1 cellular context compared by ENCODE assay signal in the genomic region with DNA sequence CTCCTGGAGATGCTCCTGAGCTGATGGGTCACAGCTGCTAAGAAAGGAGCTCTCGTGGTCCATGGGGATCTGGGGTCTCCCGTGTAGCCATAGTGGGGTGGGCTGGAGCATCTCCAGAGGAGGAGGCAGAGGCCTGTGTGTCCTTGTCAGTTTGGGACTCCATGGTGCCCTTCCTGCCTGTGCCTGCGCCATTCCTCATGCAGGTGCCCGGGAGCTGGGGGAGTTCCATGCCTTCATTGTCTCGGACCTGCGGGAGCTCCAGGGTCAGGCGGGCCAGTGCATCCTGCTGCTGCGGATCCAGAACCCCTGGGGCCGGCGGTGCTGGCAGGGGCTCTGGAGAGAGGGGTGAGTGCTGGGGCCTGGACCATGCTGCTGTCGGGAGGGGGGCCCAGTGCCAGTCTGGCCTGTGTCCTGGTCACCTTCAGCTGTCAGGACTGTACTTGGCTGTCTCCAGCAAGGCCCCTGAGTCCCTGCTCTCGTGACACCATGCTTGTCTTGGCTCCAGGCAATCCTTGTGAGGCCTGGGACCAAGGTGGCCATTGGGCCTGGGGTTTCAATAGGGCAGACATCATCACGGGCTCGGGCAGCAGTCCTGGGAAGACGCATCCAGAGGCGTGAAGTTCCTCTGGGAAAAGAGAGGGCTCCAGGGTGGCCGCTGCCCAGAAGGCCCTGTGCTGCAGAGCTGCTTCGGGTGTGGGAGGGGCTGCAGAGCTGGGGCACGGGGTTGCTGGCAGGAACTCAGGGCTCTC.
TF ChIP-seq lines count a peak whose summit lies in the region.

No MANE protein-coding gene starts in this region.

TF ChIP-seq in IMR-90, 13 proteins besides CTCF, POLR2A, EP300 and RAD21:
- TF ChIP-seq, protein P1, sequence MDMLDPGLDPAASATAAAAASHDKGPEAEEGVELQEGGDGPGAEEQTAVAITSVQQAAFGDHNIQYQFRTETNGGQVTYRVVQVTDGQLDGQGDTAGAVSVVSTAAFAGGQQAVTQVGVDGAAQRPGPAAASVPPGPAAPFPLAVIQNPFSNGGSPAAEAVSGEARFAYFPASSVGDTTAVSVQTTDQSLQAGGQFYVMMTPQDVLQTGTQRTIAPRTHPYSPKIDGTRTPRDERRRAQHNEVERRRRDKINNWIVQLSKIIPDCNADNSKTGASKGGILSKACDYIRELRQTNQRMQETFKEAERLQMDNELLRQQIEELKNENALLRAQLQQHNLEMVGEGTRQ (IDR thresholded peaks at IDR 0.05; ENCODE audit: low read depth, low read length) = no peak
- TF ChIP-seq NFE2L2 (IDR thresholded peaks at IDR 0.05; ENCODE audit: low read depth, low read length) (no peak), CEBPB (IDR thresholded peaks at IDR 0.05; ENCODE audit: low read depth, low read length) (no peak), FOS (IDR thresholded peaks at IDR 0.05; ENCODE audit: low read depth, low read length) (no peak), RFX5 (IDR thresholded peaks at IDR 0.05; ENCODE audit: low read depth, low read length) (no peak), MXI1 (IDR thresholded peaks at IDR 0.05; ENCODE audit: borderline replicate concordance, low read depth, low read length) (no peak), BHLHE40 (IDR thresholded peaks at IDR 0.05; ENCODE audit: low read depth, low read length) (no peak), SMC3 (IDR thresholded peaks at IDR 0.05; ENCODE audit: low read depth, low read length) (no peak), MAFK (IDR thresholded peaks at IDR 0.05; ENCODE audit: low read depth, low read length) (no peak), CHD1 (IDR thresholded peaks at IDR 0.05; ENCODE audit: low read depth, low read length) (no peak), MAZ (IDR thresholded peaks at IDR 0.05; ENCODE audit: borderline replicate concordance, low read depth, low read length) (no peak), RCOR1 (IDR thresholded peaks at IDR 0.05; ENCODE audit: insufficient replicate concordance, low read length) (no peak)
- TF ChIP-seq, protein P2, sequence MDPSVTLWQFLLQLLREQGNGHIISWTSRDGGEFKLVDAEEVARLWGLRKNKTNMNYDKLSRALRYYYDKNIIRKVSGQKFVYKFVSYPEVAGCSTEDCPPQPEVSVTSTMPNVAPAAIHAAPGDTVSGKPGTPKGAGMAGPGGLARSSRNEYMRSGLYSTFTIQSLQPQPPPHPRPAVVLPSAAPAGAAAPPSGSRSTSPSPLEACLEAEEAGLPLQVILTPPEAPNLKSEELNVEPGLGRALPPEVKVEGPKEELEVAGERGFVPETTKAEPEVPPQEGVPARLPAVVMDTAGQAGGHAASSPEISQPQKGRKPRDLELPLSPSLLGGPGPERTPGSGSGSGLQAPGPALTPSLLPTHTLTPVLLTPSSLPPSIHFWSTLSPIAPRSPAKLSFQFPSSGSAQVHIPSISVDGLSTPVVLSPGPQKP (IDR thresholded peaks at IDR 0.05; ENCODE audit: borderline replicate concordance, low read depth, low read length) = no peak
